In genomic region chr4:7266525-7267292, GRCh38 we compare ENCODE assay signal across 13 cellular contexts.
DNase-seq lines count a peak whose midpoint lies in the region; ATAC-seq and TF ChIP-seq lines count a peak whose summit lies in the region.
"Had no signal": no experiment of that assay in that cellular context is flagged by ENCODE, and none has a peak within 500 bp of the region (broad histone marks: within the 10 kb centered on the region; RNA-seq: fewer than 3 reads in every experiment).

No MANE protein-coding gene starts in this region.

- peaks cover 7% of the 10 kb centered on the region for H3K9me3 ChIP-seq in AG04450 (ENCODE audit: control insufficient read depth, insufficient read depth, low read length)
- H3K9me3 ChIP-seq: esophagus muscularis mucosa had no signal

- H3K36me3 Mint-ChIP-seq in activated T-cell treated with anti-CD3 and anti-CD28 coated beads, Interleukin-2, amount 50 U/mL, for 72 hours (ENCODE audit: insufficient read depth in 2 of 2): no peaks in the 10 kb centered on the region
- H3K36me3 Mint-ChIP-seq: activated naive CD4-positive, alpha-beta T cell treated with anti-CD3 and anti-CD28 coated beads, Interleukin-2, amount 50 U/mL, for 24 hours; CD8-positive, alpha-beta T cell had no signal

- DNase-seq in AG04450 (ENCODE audit: low read depth, low spot score) (peak; percentile 56), HT1080 (ENCODE audit: low read depth) (peak; percentile 97), astrocyte of the cerebellum (ENCODE audit: low read depth) (peak; percentile 40), iris pigment epithelial cell (ENCODE audit: low read depth) (peak; percentile 91), SHP77 treated with DMSO at 0.1 percent for 48 hours (lab: John Stamatoyannopoulos, UW) (no peak), AML-193 (lab: John Stamatoyannopoulos, UW) (no peak)
- no peak for DNase-seq in activated T-cell treated with anti-CD3 and anti-CD28 coated beads, Interleukin-2, amount 50 U/mL, for 72 hours
- DNase-seq: CD8-positive, alpha-beta T cell; Karpas-422; NCI-H774 had no signal

- CTCF ChIA-PET in AG04450 (lab: Charles Lee): no interaction called here

- H3K27ac Mint-ChIP-seq in activated T-cell treated with anti-CD3 and anti-CD28 coated beads, Interleukin-2, amount 50 U/mL, for 72 hours: no peak overlapping the region
- H3K27ac Mint-ChIP-seq: activated naive CD4-positive, alpha-beta T cell treated with anti-CD3 and anti-CD28 coated beads, Interleukin-2, amount 50 U/mL, for 24 hours; CD8-positive, alpha-beta T cell had no signal

- TF ChIP-seq CTCF in AG04450 (IDR thresholded peaks at IDR 0.05; ENCODE audit: low read depth, low read length): no peak
- TF ChIP-seq CTCF in astrocyte of the cerebellum (IDR thresholded peaks at IDR 0.05; ENCODE audit: low read depth, low read length, missing control alignments): no peak

- H3K27me3 ChIP-seq in AG04450 (ENCODE audit: control insufficient read depth, insufficient read depth, low read length): peaks cover 14% of the 10 kb centered on the region
- H3K27me3 ChIP-seq: esophagus muscularis mucosa had no signal

- ATAC-seq in activated T-cell treated with anti-CD3 and anti-CD28 coated beads, Interleukin-2, amount 50 U/mL, for 72 hours (replicated peaks in 1 of 2): no peak
- ATAC-seq in GM18511 (IDR thresholded peaks at IDR 0.05; ENCODE audit: unreplicated experiment): no peak
- ATAC-seq: CD8-positive, alpha-beta T cell had no signal

- POLR2A ChIA-PET in AG04450 (lab: Yijun Ruan, JAX): no interaction called here

- H3K4me1 Mint-ChIP-seq in activated T-cell treated with anti-CD3 and anti-CD28 coated beads, Interleukin-2, amount 50 U/mL, for 72 hours (ENCODE audit: low read depth): no peaks in the 10 kb centered on the region
- H3K4me1 Mint-ChIP-seq: activated naive CD4-positive, alpha-beta T cell treated with anti-CD3 and anti-CD28 coated beads, Interleukin-2, amount 50 U/mL, for 24 hours had no signal

- in situ Hi-C loops in astrocyte of the cerebellum (cut with HindIII; ENCODE audit: low sequenced_read_pairs): no loop called here

- H3K9me3 Mint-ChIP-seq in activated T-cell treated with anti-CD3 and anti-CD28 coated beads, Interleukin-2, amount 50 U/mL, for 72 hours: no peaks in the 10 kb centered on the region
- H3K9me3 Mint-ChIP-seq: activated naive CD4-positive, alpha-beta T cell treated with anti-CD3 and anti-CD28 coated beads, Interleukin-2, amount 50 U/mL, for 24 hours; CD8-positive, alpha-beta T cell had no signal

- no peak overlapping the region for H3K27ac ChIP-seq in AG04450 (ENCODE audit: low read depth, low read length)
- H3K27ac ChIP-seq: esophagus muscularis mucosa had no signal

- H3K4me3 ChIP-seq in AG04450 (ENCODE audit: low read depth, low read length) (no peak overlapping the region), astrocyte of the cerebellum (ENCODE audit: low read depth, low read length) (no peak overlapping the region)
- H3K4me3 ChIP-seq: esophagus muscularis mucosa had no signal

- no peak overlapping the region for H3K4me3 Mint-ChIP-seq in activated T-cell treated with anti-CD3 and anti-CD28 coated beads, Interleukin-2, amount 50 U/mL, for 72 hours
- H3K4me3 Mint-ChIP-seq: activated naive CD4-positive, alpha-beta T cell treated with anti-CD3 and anti-CD28 coated beads, Interleukin-2, amount 50 U/mL, for 24 hours; CD8-positive, alpha-beta T cell had no signal

- H3K27me3 Mint-ChIP-seq in activated T-cell treated with anti-CD3 and anti-CD28 coated beads, Interleukin-2, amount 50 U/mL, for 72 hours (ENCODE audit: low read depth): peaks cover 5% of the 10 kb centered on the region
- H3K27me3 Mint-ChIP-seq: activated naive CD4-positive, alpha-beta T cell treated with anti-CD3 and anti-CD28 coated beads, Interleukin-2, amount 50 U/mL, for 24 hours had no signal

Comparison
In these comparisons a context has a peak if more than half of its experiments do, and no peak if none do; other contexts are left out.
1. DNase-seq: peak in AG04450 (single experiment), HT1080 (single experiment), astrocyte of the cerebellum (single experiment) and iris pigment epithelial cell (single experiment); none in SHP77 treated with DMSO at 0.1 percent for 48 hours (single experiment), activated T-cell treated with anti-CD3 and anti-CD28 coated beads, Interleukin-2, amount 50 U/mL, for 72 hours (0 of 2) and AML-193 (0 of 2).